Comparison of ENCODE assay signal across 31 cellular contexts in genomic region chr10:59317066-59317465, GRCh38. TPM values are rescaled to one million over a fixed set of nuclear protein-coding genes. Genes with fewer than 3 reads are reported as not detected.
"Had no signal": no experiment of that assay in that cellular context is flagged by ENCODE, and none has a peak within 500 bp of the region (broad histone marks: within the 10 kb centered on the region; RNA-seq: fewer than 3 reads in every experiment).

No MANE protein-coding gene starts in this region.

- H3K9me3 ChIP-seq: ascending aorta had no signal

- H3K36me3 ChIP-seq: ascending aorta, cardiac muscle cell had no signal

- ATAC-seq: activated CD8-positive, alpha-beta memory T cell treated with anti-CD3 and anti-CD28 coated beads, Interleukin-2, amount 10 ng/mL, durations not matched to agents 7 days and 5 days; activated CD8-positive, alpha-beta T cell treated with anti-CD3 and anti-CD28 coated beads, Interleukin-2, amount 10 ng/mL, durations not matched to agents 7 days and 5 days; activated naive CD8-positive, alpha-beta T cell treated with anti-CD3 and anti-CD28 coated beads, Interleukin-2, amount 50 U/mL, for 24 hours had no signal

- H3K4me3 ChIP-seq: ascending aorta, cardiac muscle cell had no signal

- H3K27ac ChIP-seq: ascending aorta, cardiac muscle cell, VCaP had no signal

- H3K4me1 ChIP-seq: ascending aorta had no signal

- DNase-seq: activated B cell treated with CpG ODN at 0.5 μM for 24 hours; activated CD4-positive, alpha-beta memory T cell treated with anti-CD3 and anti-CD28 coated beads, Interleukin-2, amount 10 ng/mL, durations not matched to agents 7 days and 5 days; activated CD4-positive, alpha-beta T cell treated with anti-CD3 and anti-CD28 coated beads for 4 hours; activated CD4-positive, alpha-beta T cell treated with anti-CD3 and anti-CD28 coated beads, Interleukin-2, amount 10 ng/mL, durations not matched to agents 24 days and 14 days; activated CD4-positive, alpha-beta T cell treated with anti-CD3 and anti-CD28 coated beads, Interleukin-2, amount 50 U/mL, for 48 hours; activated CD4-positive, CD25-positive, alpha-beta regulatory T cell treated with anti-CD3 and anti-CD28 coated beads, Interleukin-2, amount 50 U/mL, for 72 hours; activated CD8-positive, alpha-beta memory T cell treated with anti-CD3 and anti-CD28 coated beads for 24 hours; activated CD8-positive, alpha-beta memory T cell treated with anti-CD3 and anti-CD28 coated beads, Interleukin-2, amount 10 ng/mL, durations not matched to agents 7 days and 5 days; activated CD8-positive, alpha-beta memory T cell treated with anti-CD3 and anti-CD28 coated beads, Interleukin-2, amount 50 U/mL, for 48 hours; activated CD8-positive, alpha-beta T cell treated with anti-CD3 and anti-CD28 coated beads, Interleukin-2, amount 10 ng/mL, durations not matched to agents 7 days and 5 days; activated effector memory CD4-positive, alpha-beta T cell treated with Interleukin-2 at 50 U/mL for 16 hours; activated gamma-delta T cell; activated naive CD4-positive, alpha-beta T cell treated with anti-CD3 and anti-CD28 coated beads, Interleukin-2, amount 10 ng/mL, durations not matched to agents 7 days and 5 days; activated naive CD4-positive, alpha-beta T cell treated with Interleukin-2 at 50 U/mL for 16 hours; activated naive CD8-positive, alpha-beta T cell treated with anti-CD3 and anti-CD28 coated beads, Interleukin-2, amount 10 ng/mL, durations not matched to agents 7 days and 5 days; activated naive CD8-positive, alpha-beta T cell treated with anti-CD3 and anti-CD28 coated beads, Interleukin-2, amount 50 U/mL, for 24 hours; activated T-cell treated with anti-CD3 and anti-CD28 coated beads, Interleukin-2, amount 50 U/mL, for 24 hours; activated T-cell treated with anti-CD3 and anti-CD28 coated beads, Interleukin-2, amount 50 U/mL, for 48 hours; amygdala; anterior cingulate cortex; caudate nucleus; SW 1271; T-helper 1 cell; T-helper 2 cell; T-helper 9 cell had no signal

- FAIRE-seq: bronchial epithelial cell, TTC549 had no signal

RNA-seq across cellular contexts. Expression of gene FAM13C, which starts 45.3 kb away (rescaled TPM):
- total RNA-seq: activated B cell treated with CpG ODN at 0.5 μM for 24 hours; activated CD4-positive, alpha-beta memory T cell treated with anti-CD3 and anti-CD28 coated beads, Interleukin-2, amount 10 ng/mL, durations not matched to agents 7 days and 5 days; activated CD4-positive, alpha-beta T cell treated with anti-CD3 and anti-CD28 coated beads, Interleukin-2, amount 10 ng/mL, durations not matched to agents 24 days and 14 days; activated CD8-positive, alpha-beta memory T cell treated with anti-CD3 and anti-CD28 coated beads, Interleukin-2, amount 10 ng/mL, durations not matched to agents 7 days and 5 days; activated CD8-positive, alpha-beta T cell treated with anti-CD3 and anti-CD28 coated beads, Interleukin-2, amount 10 ng/mL, durations not matched to agents 7 days and 5 days; activated naive CD8-positive, alpha-beta T cell treated with anti-CD3 and anti-CD28 coated beads, Interleukin-2, amount 10 ng/mL, durations not matched to agents 7 days and 5 days; activated T-helper 2 cell treated with anti-CD3 and anti-CD28 coated beads, Interferon-gamma antibody, Interleukin-2, Interleukin-4, amounts not matched to agents 10 μg/mL and 5 μg/mL and 100 μg/mL, durations not matched to agents 14 hours and 24 hours and 36 hours had no signal
